In the genomic region with DNA sequence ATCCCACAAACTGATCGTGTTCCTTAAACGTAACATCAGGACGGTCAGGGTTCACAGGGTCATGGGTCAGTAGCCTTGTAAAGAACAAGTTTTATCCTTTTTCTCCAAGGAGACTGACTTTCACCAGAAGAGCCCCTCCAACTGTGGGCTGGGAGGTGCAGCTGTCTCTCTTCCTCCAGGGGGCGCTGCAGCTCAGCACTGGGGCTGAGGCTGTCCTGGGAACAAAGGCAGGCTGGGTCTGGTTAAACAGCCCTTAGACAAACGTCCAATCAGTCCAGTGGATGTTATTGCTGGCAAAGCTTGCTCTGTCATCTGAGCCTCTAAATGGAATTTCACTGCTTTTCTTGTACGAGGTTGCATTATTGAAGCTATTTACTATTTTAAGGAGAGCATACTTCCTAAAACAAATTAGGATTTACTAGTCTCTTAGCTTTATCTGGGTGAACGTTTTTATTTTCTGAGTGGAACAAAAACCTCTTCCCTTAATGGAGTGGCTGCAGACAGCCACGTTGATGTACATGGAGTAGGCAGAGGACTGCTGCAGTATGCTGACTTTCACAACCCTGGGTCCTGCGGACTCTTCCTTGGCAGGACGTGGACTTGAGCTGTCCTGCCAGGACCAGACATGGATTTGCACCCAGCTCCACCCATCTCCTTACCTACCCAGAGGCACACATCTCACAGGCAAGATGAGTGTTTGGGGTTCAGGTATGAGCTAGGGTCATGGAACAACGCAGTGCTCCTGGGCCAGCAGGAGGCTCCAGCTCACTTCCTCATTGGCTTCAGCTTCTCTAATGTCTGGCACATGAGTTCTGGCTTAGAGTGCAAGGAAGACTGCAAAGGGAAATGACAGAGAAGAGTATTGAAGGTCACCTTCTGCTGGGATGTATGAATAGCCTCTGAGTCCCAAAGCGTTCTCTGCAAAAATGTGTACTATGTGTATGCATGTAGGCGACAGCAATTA, we compare ENCODE assay signal across 9 cellular contexts. TPM values are rescaled to one million over a fixed set of nuclear protein-coding genes. Genes with fewer than 3 reads are reported as not detected.
A peak's percentile ranks its signal among the peaks of the same experiment; 100 is the strongest.
DNase-seq lines count a peak whose midpoint lies in the region; ATAC-seq and TF ChIP-seq lines count a peak whose summit lies in the region.
"Had no signal": no experiment of that assay in that cellular context is flagged by ENCODE, and none has a peak within 500 bp of the region (broad histone marks: within the 10 kb centered on the region; RNA-seq: fewer than 3 reads in every experiment).

No MANE protein-coding gene starts in this region.

- no peak for TF ChIP-seq POLR2A in heart left ventricle (IDR thresholded peaks at IDR 0.05)

- no peaks in the 10 kb centered on the region for H3K9me3 Mint-ChIP-seq in activated naive CD8-positive, alpha-beta T cell treated with anti-CD3 and anti-CD28 coated beads, Interleukin-2, amount 50 U/mL, for 24 hours

- TF ChIP-seq CTCF in LNCAP (IDR thresholded peaks at IDR 0.05) (peak; percentile 99), heart left ventricle (IDR thresholded peaks at IDR 0.05) (peak; percentile 90 to 97 (median 93))

- peaks cover 23% of the 10 kb centered on the region for H3K4me1 Mint-ChIP-seq in activated naive CD8-positive, alpha-beta T cell treated with anti-CD3 and anti-CD28 coated beads, Interleukin-2, amount 50 U/mL, for 24 hours

- H3K36me3 Mint-ChIP-seq in activated naive CD8-positive, alpha-beta T cell treated with anti-CD3 and anti-CD28 coated beads, Interleukin-2, amount 50 U/mL, for 24 hours (ENCODE audit: low read depth) = peaks cover 70% of the 10 kb centered on the region

- no peak overlapping the region for H3K4me3 Mint-ChIP-seq in activated naive CD8-positive, alpha-beta T cell treated with anti-CD3 and anti-CD28 coated beads, Interleukin-2, amount 50 U/mL, for 24 hours

- H3K36me3 ChIP-seq in heart left ventricle = peaks cover 0 to 87% (median 81%) of the 10 kb centered on the region in 9 donors

- no peak overlapping the region for H3K4me3 ChIP-seq in heart left ventricle

- H3K4me1 ChIP-seq in heart left ventricle = peaks cover 0 to 17% (median 8%) of the 10 kb centered on the region in 12 donors

- WGBS in heart left ventricle, 4 donors = 45 to 59% (median 53%) methylated on average over 13 of the region's 13 CpGs

- peak overlapping the region in 4 of 12 donors; percentile 3 to 50 (median 15) for H3K27ac ChIP-seq in heart left ventricle

- H3K27me3 Mint-ChIP-seq in activated naive CD8-positive, alpha-beta T cell treated with anti-CD3 and anti-CD28 coated beads, Interleukin-2, amount 50 U/mL, for 24 hours = no peaks in the 10 kb centered on the region

- H3K9me3 ChIP-seq in heart left ventricle = no peaks in the 10 kb centered on the region

- peak; percentile 73 for ATAC-seq in activated naive CD8-positive, alpha-beta T cell treated with anti-CD3 and anti-CD28 coated beads, Interleukin-2, amount 50 U/mL, for 24 hours
- peak; percentile 90 to 96 (median 92) for ATAC-seq in heart left ventricle
- no peak for ATAC-seq in HG03108 (IDR thresholded peaks at IDR 0.05; ENCODE audit: unreplicated experiment)

- DNase-seq in DMS153 treated with DMSO at 0.1 percent for 48 hours (lab: John Stamatoyannopoulos, UW; ENCODE audit: unreplicated experiment) = peak; percentile 11
- DNase-seq in SKM-1 treated with dmso at 0.1 percent for 144 hours (lab: John Stamatoyannopoulos, UW; ENCODE audit: unreplicated experiment) = peak; percentile 56
- peak; percentile 79 for DNase-seq in activated naive CD8-positive, alpha-beta T cell treated with anti-CD3 and anti-CD28 coated beads, Interleukin-2, amount 50 U/mL, for 24 hours
- DNase-seq in heart left ventricle = peak; percentile 80 to 89 (median 82)
- DNase-seq in putamen (ENCODE audit: low spot score) = peak; percentile 79
- no peak for DNase-seq in GM19240 (ENCODE audit: insufficient read length, low spot score)

- intact Hi-C loops in heart left ventricle (cut with DNase I) = loop anchor here in 9 of 10 donors (2.0 to 10.0 kb wide), 10 partner anchors 161 to 346 kb away; partner anchors contain the start of gene FIBCD1 (in 1 of the 9)

- H3K27ac Mint-ChIP-seq in activated naive CD8-positive, alpha-beta T cell treated with anti-CD3 and anti-CD28 coated beads, Interleukin-2, amount 50 U/mL, for 24 hours = no peak overlapping the region

- H3K27me3 ChIP-seq in heart left ventricle = no peaks in the 10 kb centered on the region

RNA-seq across cellular contexts. Expression of gene EXOSC2, which starts 7.8 kb away (rescaled TPM):
- total RNA-seq in heart left ventricle = 10 to 100 TPM; 10.6 to 16.0 (median 13.1) TPM
- polyA plus RNA-seq in heart left ventricle = 10 to 100 TPM; 10.6 to 19.7 TPM

RNA-seq across cellular contexts. Expression of gene PRDM12, which starts 36.9 kb away (rescaled TPM):
- under 1 TPM in 1 of 9 donors, not detected in 8; 0.14 TPM for total RNA-seq in heart left ventricle
- polyA plus RNA-seq in heart left ventricle = not detected
- total RNA-seq: T-helper 1 cell treated with Interleukin-12 subunit alpha and Interleukin-12 subunit beta and Interleukin-4 antibody, amounts not matched to agents 30 ng/mL and 1 ng/mL, for 36 hours had no signal
